Comparison of ENCODE assay signal across 31 cellular contexts in genomic region chr16:6177781-6178180, GRCh38.
"Had no signal": no experiment of that assay in that cellular context is flagged by ENCODE, and none has a peak within 500 bp of the region (broad histone marks: within the 10 kb centered on the region; RNA-seq: fewer than 3 reads in every experiment).

No MANE protein-coding gene starts in this region.

- H3K36me3 Mint-ChIP-seq: activated CD4-positive, alpha-beta memory T cell treated with anti-CD3 and anti-CD28 coated beads for 36 hours; activated naive CD4-positive, alpha-beta T cell treated with anti-CD3 and anti-CD28 coated beads, Interleukin-2, amount 50 U/mL, for 72 hours; brain had no signal

- H3K4me3 ChIP-seq: adrenal gland, PC-9 had no signal

- H3K4me1 ChIP-seq: adrenal gland had no signal

- H3K4me3 Mint-ChIP-seq: activated CD4-positive, alpha-beta memory T cell treated with anti-CD3 and anti-CD28 coated beads for 36 hours; activated naive CD4-positive, alpha-beta T cell treated with anti-CD3 and anti-CD28 coated beads for 36 hours; activated T-cell treated with anti-CD3 and anti-CD28 coated beads, Interleukin-2, amount 50 U/mL, for 4 hours; activated T-helper 1 cell treated with anti-CD3 and anti-CD28 coated beads, Interleukin-12 subunit alpha, Interleukin-12 subunit beta, Interleukin-2, Interleukin-4 antibody, amounts not matched to agents 30 ng/mL and 10 ng/mL and 1 ng/mL, durations not matched to agents 14 hours and 24 hours and 36 hours; brain had no signal

- H3K36me3 ChIP-seq: adrenal gland had no signal

- H3K9me3 ChIP-seq: adrenal gland had no signal

- H2AFZ ChIP-seq: PC-9 had no signal

- H3K9me3 Mint-ChIP-seq: brain had no signal

- DNase-seq: activated CD4-positive, alpha-beta memory T cell treated with anti-CD3 and anti-CD28 coated beads for 36 hours; activated CD4-positive, alpha-beta T cell treated with anti-CD3 and anti-CD28 coated beads for 4 hours; activated CD4-positive, alpha-beta T cell treated with anti-CD3 and anti-CD28 coated beads, Interleukin-2, amount 50 U/mL, for 1 hour; activated CD8-positive, alpha-beta memory T cell treated with anti-CD3 and anti-CD28 coated beads, Interleukin-2, amount 50 U/mL, for 4 hours; activated gamma-delta T cell treated with Interleukin-2 at 50 U/mL for 16 hours; activated naive CD4-positive, alpha-beta T cell treated with anti-CD3 and anti-CD28 coated beads for 36 hours; activated T-cell treated with anti-CD3 and anti-CD28 coated beads for 4 hours; activated T-cell treated with anti-CD3 and anti-CD28 coated beads, Interleukin-2, amount 50 U/mL, for 4 hours; adrenal gland; caudate nucleus; Kasumi-1; KG1; NCI-H1092 treated with DMSO at 0.1 percent for 48 hours; NCI-H1417 treated with DMSO at 0.1 percent for 48 hours; NCI-H187 treated with DMSO at 0.1 percent for 48 hours; NCI-H2081; NCI-H2171 treated with DMSO at 0.1 percent for 48 hours; NCI-H2227 treated with DMSO at 0.1 percent for 48 hours; NCI-H446; NCI-H510A treated with DMSO at 0.1 percent for 48 hours; NCI-H526 treated with DMSO at 0.1 percent for 48 hours; NCI-H82; PC-9; SIG-M5; T1000 had no signal

- H3K4me1 Mint-ChIP-seq: brain had no signal

- ATAC-seq: activated CD4-positive, CD25-positive, alpha-beta regulatory T cell treated with anti-CD3 and anti-CD28 coated beads, Interleukin-2, amount 50 U/mL, for 24 hours; activated naive CD4-positive, alpha-beta T cell treated with anti-CD3 and anti-CD28 coated beads, Interleukin-2, amount 50 U/mL, for 72 hours; activated T-cell treated with anti-CD3 and anti-CD28 coated beads, Interleukin-2, amount 50 U/mL, for 4 hours; Right ventricle myocardium inferior had no signal

- H3K4me2 ChIP-seq: PC-9 had no signal

- H3K27me3 Mint-ChIP-seq: activated CD4-positive, alpha-beta memory T cell treated with anti-CD3 and anti-CD28 coated beads for 36 hours had no signal

- H3K27me3 ChIP-seq: adrenal gland had no signal

- H3K27ac ChIP-seq: adrenal gland, PC-9, RWPE1 had no signal

- H3K27ac Mint-ChIP-seq: activated CD4-positive, alpha-beta memory T cell treated with anti-CD3 and anti-CD28 coated beads for 36 hours; activated naive CD4-positive, alpha-beta T cell treated with anti-CD3 and anti-CD28 coated beads for 36 hours; activated naive CD4-positive, alpha-beta T cell treated with anti-CD3 and anti-CD28 coated beads, Interleukin-2, amount 50 U/mL, for 72 hours; activated T-helper 1 cell treated with anti-CD3 and anti-CD28 coated beads, Interleukin-12 subunit alpha, Interleukin-12 subunit beta, Interleukin-2, Interleukin-4 antibody, amounts not matched to agents 30 ng/mL and 10 ng/mL and 1 ng/mL, durations not matched to agents 14 hours and 24 hours and 36 hours; brain had no signal
